28 cellular contexts compared by ENCODE assay signal in the genomic region with DNA sequence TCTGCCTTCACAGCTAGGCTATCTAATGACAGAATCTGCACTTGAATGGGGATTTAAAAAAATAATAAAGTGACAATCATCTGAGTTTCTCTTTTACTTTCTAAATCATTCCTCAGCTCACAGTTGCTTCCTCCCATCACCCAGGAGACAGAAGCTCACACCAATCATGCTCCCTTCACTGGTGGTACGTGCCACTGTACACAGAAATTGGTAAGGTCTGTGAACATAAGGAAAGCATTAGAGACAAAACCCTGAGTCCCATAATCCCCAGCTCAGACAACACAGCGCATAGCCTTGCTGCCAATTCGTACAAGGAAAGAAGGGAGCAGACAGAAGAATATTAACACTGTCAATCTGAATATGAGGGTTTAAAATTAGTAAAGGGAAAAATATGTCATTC.
DNase-seq lines count a peak whose midpoint lies in the region; ATAC-seq, FAIRE-seq and TF ChIP-seq lines count a peak whose summit lies in the region.
"Had no signal": no experiment of that assay in that cellular context is flagged by ENCODE, and none has a peak within 500 bp of the region (broad histone marks: within the 10 kb centered on the region; RNA-seq: fewer than 3 reads in every experiment).

No MANE protein-coding gene starts in this region.

- H2AFZ ChIP-seq in GM12878 (ENCODE audit: control insufficient read depth, low read depth, low read length), result no peak overlapping the region

- no peaks in the 10 kb centered on the region for H3K36me3 ChIP-seq in GM12878 (ENCODE audit: control insufficient read depth in 2 of 2, insufficient read depth in 2 of 2, low read length in 1 of 2)
- H3K36me3 ChIP-seq: cardiac muscle cell, HAP-1, ovary had no signal

- H3K79me2 ChIP-seq in GM12878 (ENCODE audit: control insufficient read depth, insufficient read depth, low read length), result no peaks in the 10 kb centered on the region

- TF ChIP-seq RAD21 in GM12878 (IDR thresholded peaks at IDR 0.05; ENCODE audit: insufficient read depth, low read depth, low read length), result no peak

- no peak for FAIRE-seq in GM12878 (lab: Jason Lieb, UNC)
- FAIRE-seq: small intestine had no signal

- POLR2A ChIA-PET in GM12878 (lab: Charles Lee), result no interaction called here

- TF ChIP-seq CTCF in GM12878 (IDR thresholded peaks at IDR 0.05 in 2 of 3, conservative IDR thresholded peaks at IDR 0.05 in 1 of 3; ENCODE audit: control insufficient read depth in 2 of 3, extremely low read depth in 1 of 3, insufficient read depth in 1 of 3, low read depth in 3 of 3, low read length in 3 of 3), result no peak

- H4K20me1 ChIP-seq in GM12878 (ENCODE audit: control insufficient read depth, insufficient read depth), result no peaks in the 10 kb centered on the region

- 28% methylated on average over 3 of the region's 3 CpGs for WGBS in GM12878 (ENCODE audit: insufficient coverage, insufficient replicate concordance, low lambda C conversion rate, missing lambda C conversion rate)

- no peaks in the 10 kb centered on the region for H3K9me3 ChIP-seq in GM12878 (replicated peaks; ENCODE audit: control insufficient read depth, insufficient read depth, low read length)
- H3K9me3 ChIP-seq: HAP-1, ovary had no signal

- RAD21 ChIA-PET in GM12878 (lab: Charles Lee; ENCODE audit: unreplicated experiment), result no interaction called here

- no TSS peak for BruUV-seq in GM12878 (replicated peaks; lab: Mats Ljungman, UMichigan)

- in situ Hi-C loops in GM12878 (cut with MboI), result no loop called here

- peak; percentile 56 for ATAC-seq in HG02885 (IDR thresholded peaks at IDR 0.05; ENCODE audit: poor library complexity, unreplicated experiment)
- ATAC-seq in GM12878, result no peak
- ATAC-seq: stimulated activated naive CD8-positive, alpha-beta T cell treated with anti-CD3 and anti-CD28 coated beads, Interleukin-15, Interleukin-2, amounts not matched to agents 100 U/mL and 50 U/mL, for 24 hours; WTC11 had no signal

- H3K4me1 ChIP-seq in GM12878 (ENCODE audit: control insufficient read depth, insufficient read depth, low read length), result no peaks in the 10 kb centered on the region
- H3K4me1 ChIP-seq: HAP-1 had no signal

- TF ChIP-seq EP300 in GM12878 (IDR thresholded peaks at IDR 0.05; ENCODE audit: borderline replicate concordance in 1 of 2, control insufficient read depth in 1 of 2, low read depth in 2 of 2, low read length in 2 of 2), result no peak

- H3K4me3 ChIP-seq in GM12878 (no peak overlapping the region), skeletal muscle cell (ENCODE audit: low read depth, low read length) (no peak overlapping the region)
- H3K4me3 ChIP-seq: cardiac muscle cell, coronary artery, HAP-1, ovary had no signal

- SMC1A ChIA-PET in GM12878 (lab: Charles Lee; ENCODE audit: uncharacterized antibody, unreplicated experiment), result no interaction called here

- H3K27ac ChIP-seq in GM12878 (ENCODE audit: control insufficient read depth, insufficient read depth), result no peak overlapping the region
- H3K27ac ChIP-seq: cardiac muscle cell, coronary artery, epithelial cell of prostate, ovary had no signal

- no peaks in the 10 kb centered on the region; a peak in 1 of 4 replicates for H3K27me3 ChIP-seq in GM12878 (replicated peaks in 1 of 2; ENCODE audit: control insufficient read depth in 2 of 2, insufficient read depth in 2 of 2, low read length in 1 of 2)
- H3K27me3 ChIP-seq: ovary had no signal

- no peak overlapping the region for H3K9ac ChIP-seq in GM12878 (ENCODE audit: control insufficient read depth, insufficient read depth, low read length)

- intact Hi-C loops in GM12878 (cut with micrococcal nuclease; ENCODE audit: unreplicated experiment), result no loop called here

- H3K4me2 ChIP-seq in GM12878 (ENCODE audit: control insufficient read depth, insufficient read depth), result no peak overlapping the region

- CTCF ChIA-PET in GM12878 (lab: Yijun Ruan, JAX), result no interaction called here

- DNase-seq in D341Med (ENCODE audit: low spot score) (peak; percentile 35), GM12878 (ENCODE audit: low read depth, low spot score) (no peak), skeletal muscle cell (ENCODE audit: low read depth) (peak; percentile 53), T1000 (lab: John Stamatoyannopoulos, UW) (no peak), UCSD-AML1 (lab: John Stamatoyannopoulos, UW; ENCODE audit: unreplicated experiment) (no peak)
- DNase-seq in activated CD8-positive, alpha-beta memory T cell treated with anti-CD3 and anti-CD28 coated beads for 24 hours, result no peak
- DNase-seq: activated CD4-positive, alpha-beta T cell treated with anti-CD3 and anti-CD28 coated beads, Interleukin-2, amount 10 ng/mL, durations not matched to agents 24 days and 14 days; activated effector memory CD4-positive, alpha-beta T cell treated with anti-CD3 and anti-CD28 coated beads, Interleukin-2, amount 50 U/mL, for 16 hours; activated naive CD8-positive, alpha-beta T cell treated with anti-CD3 and anti-CD28 coated beads for 36 hours; activated T-cell treated with anti-CD3 and anti-CD28 coated beads, Interleukin-2, amount 50 U/mL, for 24 hours; effector CD8-positive, alpha-beta T cell; hypothalamus; IMR-90; MV-4-11; NCI-H1436; NCI-H2081; NCI-H2227 treated with DMSO at 0.1 percent for 48 hours; NCI-H69; ovary; small intestine; stimulated activated naive CD8-positive, alpha-beta T cell treated with anti-CD3 and anti-CD28 coated beads, Interleukin-15, Interleukin-2, amounts not matched to agents 100 U/mL and 50 U/mL, for 24 hours; T-helper 9 cell had no signal

- no peak for TF ChIP-seq POLR2A in GM12878 (IDR thresholded peaks at IDR 0.05; ENCODE audit: low read depth, low read length)

TF ChIP-seq in GM12878, 131 proteins besides CTCF, POLR2A, EP300 and RAD21:
- 0 out of 2 replicates have a peak, but pooled peaks have one; percentile 8 for TF ChIP-seq ZNF384 (IDR thresholded peaks at IDR 0.05; ENCODE audit: borderline replicate concordance, low read depth, low read length)
- no peak for TF ChIP-seq ZNF24 (IDR thresholded peaks at IDR 0.05)
- no peak for TF ChIP-seq ZSCAN29 (IDR thresholded peaks at IDR 0.05)
- TF ChIP-seq, protein P1, sequence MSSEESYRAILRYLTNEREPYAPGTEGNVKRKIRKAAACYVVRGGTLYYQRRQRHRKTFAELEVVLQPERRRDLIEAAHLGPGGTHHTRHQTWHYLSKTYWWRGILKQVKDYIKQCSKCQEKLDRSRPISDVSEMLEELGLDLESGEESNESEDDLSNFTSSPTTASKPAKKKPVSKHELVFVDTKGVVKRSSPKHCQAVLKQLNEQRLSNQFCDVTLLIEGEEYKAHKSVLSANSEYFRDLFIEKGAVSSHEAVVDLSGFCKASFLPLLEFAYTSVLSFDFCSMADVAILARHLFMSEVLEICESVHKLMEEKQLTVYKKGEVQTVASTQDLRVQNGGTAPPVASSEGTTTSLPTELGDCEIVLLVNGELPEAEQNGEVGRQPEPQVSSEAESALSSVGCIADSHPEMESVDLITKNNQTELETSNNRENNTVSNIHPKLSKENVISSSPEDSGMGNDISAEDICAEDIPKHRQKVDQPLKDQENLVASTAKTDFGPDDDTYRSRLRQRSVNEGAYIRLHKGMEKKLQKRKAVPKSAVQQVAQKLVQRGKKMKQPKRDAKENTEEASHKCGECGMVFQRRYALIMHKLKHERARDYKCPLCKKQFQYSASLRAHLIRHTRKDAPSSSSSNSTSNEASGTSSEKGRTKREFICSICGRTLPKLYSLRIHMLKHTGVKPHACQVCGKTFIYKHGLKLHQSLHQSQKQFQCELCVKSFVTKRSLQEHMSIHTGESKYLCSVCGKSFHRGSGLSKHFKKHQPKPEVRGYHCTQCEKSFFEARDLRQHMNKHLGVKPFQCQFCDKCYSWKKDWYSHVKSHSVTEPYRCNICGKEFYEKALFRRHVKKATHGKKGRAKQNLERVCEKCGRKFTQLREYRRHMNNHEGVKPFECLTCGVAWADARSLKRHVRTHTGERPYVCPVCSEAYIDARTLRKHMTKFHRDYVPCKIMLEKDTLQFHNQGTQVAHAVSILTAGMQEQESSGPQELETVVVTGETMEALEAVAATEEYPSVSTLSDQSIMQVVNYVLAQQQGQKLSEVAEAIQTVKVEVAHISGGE (CRISPR knock-in tag; IDR thresholded peaks at IDR 0.05), result no peak
- TF ChIP-seq NR2C1 (IDR thresholded peaks at IDR 0.05), result no peak
TF ChIP-seq in GM12878: peak in this region for 1.

Comparison
In these comparisons a context has a peak if more than half of its experiments do, and no peak if none do; other contexts are left out.
1. DNase-seq: peak in D341Med (single experiment) and skeletal muscle cell (single experiment); none in GM12878 (single experiment), activated CD8-positive, alpha-beta memory T cell treated with anti-CD3 and anti-CD28 coated beads for 24 hours (single experiment), T1000 (single experiment) and UCSD-AML1 (single experiment).